6 cellular contexts compared by ENCODE assay signal in genomic region chr10:61250131-61250530, GRCh38.
"Had no signal": no experiment of that assay in that cellular context is flagged by ENCODE, and none has a peak within 500 bp of the region (broad histone marks: within the 10 kb centered on the region; RNA-seq: fewer than 3 reads in every experiment).

No MANE protein-coding gene starts in this region.

- DNase-seq: IMR-90, KBM-7 had no signal

- H3K4me1 Mint-ChIP-seq: IgD-negative memory B cell had no signal

- H3K4me3 ChIP-seq: K562 had no signal

- H3K27ac ChIP-seq: HL-60 had no signal

- H3K4me3 Mint-ChIP-seq: IgD-negative memory B cell had no signal

- ATAC-seq: HepG2, K562 had no signal

- H3K27ac Mint-ChIP-seq: IgD-negative memory B cell had no signal
